Comparison of ENCODE assay signal across 9 cellular contexts in genomic region chr17:7309628-7310027, GRCh38. TPM values are rescaled to one million over a fixed set of nuclear protein-coding genes. Genes with fewer than 3 reads are reported as not detected.
DNase-seq lines count a peak whose midpoint lies in the region; ATAC-seq, FAIRE-seq and TF ChIP-seq lines count a peak whose summit lies in the region.
"Had no signal": no experiment of that assay in that cellular context is flagged by ENCODE, and none has a peak within 500 bp of the region (broad histone marks: within the 10 kb centered on the region; RNA-seq: fewer than 3 reads in every experiment).

No MANE protein-coding gene starts in this region.

- H3K4me3 ChIP-seq in GM06990 (replicated peaks; ENCODE audit: low read depth, low read length) (peak overlapping the region; percentile 96), PC-3 (ENCODE audit: low read length) (peak overlapping the region; percentile 85), trophoblast cell (ENCODE audit: low read depth, low read length) (no peak overlapping the region), kidney (ENCODE audit: low read length in 2 of 2) (peak overlapping the region in 1 of 2 donors; percentile 91), upper lobe of right lung (no peak overlapping the region)

- ATAC-seq in PC-3, result no peak
- no peak for ATAC-seq in GM21786 (IDR thresholded peaks at IDR 0.05; ENCODE audit: unreplicated experiment)
- ATAC-seq in upper lobe of right lung, result no peak

- H3K9me3 ChIP-seq in PC-3 (ENCODE audit: low read length) (no peaks in the 10 kb centered on the region), trophoblast cell (ENCODE audit: insufficient read depth, low read depth, low read length) (no peaks in the 10 kb centered on the region), kidney (ENCODE audit: control insufficient read depth in 1 of 2, low read length in 2 of 2) (no peaks in the 10 kb centered on the region), upper lobe of right lung (no peaks in the 10 kb centered on the region)

- H3K27ac ChIP-seq in PC-3 (ENCODE audit: low read length), result no peak overlapping the region
- H3K27ac ChIP-seq in trophoblast cell (ENCODE audit: low read depth, low read length), result no peak overlapping the region
- H3K27ac ChIP-seq in kidney (ENCODE audit: low read depth in 2 of 2, low read length in 2 of 2), result no peak overlapping the region
- H3K27ac ChIP-seq in upper lobe of right lung, result no peak overlapping the region

- BruUV-seq in PC-3 (replicated peaks; lab: Mats Ljungman, UMichigan), result no TSS peak

- intact Hi-C loops in PC-3 (cut with micrococcal nuclease) (loop anchor here (2.0 to 5.0 kb wide), 3 partner anchors 19 to 262 kb away; partner anchors contain the start of genes GABARAP and NEURL4), kidney (cut with DNase I) (no loop called here), upper lobe of right lung (cut with DNase I) (no loop called here)

- H2AFZ ChIP-seq in PC-3 (ENCODE audit: low read length), result no peak overlapping the region
- H2AFZ ChIP-seq in trophoblast cell (ENCODE audit: insufficient read depth, low read length, poor library complexity), result no peak overlapping the region

- no peak overlapping the region for H2BK120ac ChIP-seq in trophoblast cell (ENCODE audit: insufficient read depth, low read length, poor library complexity)

- H3K4me2 ChIP-seq in PC-3 (ENCODE audit: low read length), result peak overlapping the region; percentile 93
- no peak overlapping the region for H3K4me2 ChIP-seq in trophoblast cell (ENCODE audit: low read length)

- H3K14ac ChIP-seq in trophoblast cell (ENCODE audit: low read length), result no peak overlapping the region

- peaks cover 38% of the 10 kb centered on the region for H3K36me3 ChIP-seq in GM06990 (ENCODE audit: control insufficient read depth, insufficient read depth, low read length)
- H3K36me3 ChIP-seq in PC-3 (ENCODE audit: low read depth, low read length), result peaks cover 35% of the 10 kb centered on the region
- H3K36me3 ChIP-seq in trophoblast cell (ENCODE audit: control insufficient read depth in 1 of 2, insufficient read depth in 2 of 2, low read length in 2 of 2), result peaks cover 35 to 44% of the 10 kb centered on the region in 2 experiments
- peaks cover 39 to 40% of the 10 kb centered on the region in 2 donors for H3K36me3 ChIP-seq in kidney (ENCODE audit: control insufficient read depth in 1 of 2, insufficient read depth in 2 of 2, low read length in 2 of 2)
- peaks cover 49% of the 10 kb centered on the region for H3K36me3 ChIP-seq in upper lobe of right lung

- POLR2A ChIA-PET in PC-3 (lab: Charles Lee; ENCODE audit: unreplicated experiment), result interaction anchor here (0.6 kb wide), 1 partner anchor 89 kb away, joined by 5 read pairs; no protein-coding TSS in a partner anchor

- no peak overlapping the region for H3K23ac ChIP-seq in trophoblast cell (ENCODE audit: low read length)

- no peak overlapping the region for H4K8ac ChIP-seq in trophoblast cell (ENCODE audit: low read depth, low read length)

- H3K27me3 ChIP-seq in GM06990 (replicated peaks; ENCODE audit: control insufficient read depth, insufficient read depth, low read length) (no peaks in the 10 kb centered on the region), PC-3 (ENCODE audit: low read length) (no peaks in the 10 kb centered on the region), trophoblast cell (ENCODE audit: insufficient read depth, low read length) (no peaks in the 10 kb centered on the region), upper lobe of right lung (no peaks in the 10 kb centered on the region)

- H3K4me1 ChIP-seq in PC-3 (ENCODE audit: insufficient read depth, low read length) (peaks cover 23% of the 10 kb centered on the region; the same call in 1 of the 2 replicates), trophoblast cell (ENCODE audit: control insufficient read depth in 1 of 2, insufficient read depth in 2 of 2, low read length in 2 of 2) (peaks cover 4 to 6% of the 10 kb centered on the region in 2 experiments), kidney (ENCODE audit: control insufficient read depth in 1 of 2, insufficient read depth in 1 of 2, low read depth in 1 of 2, low read length in 2 of 2) (peaks cover 12 to 29% of the 10 kb centered on the region in 2 donors), upper lobe of right lung (peaks cover 32% of the 10 kb centered on the region)

- no peak overlapping the region for H3K9ac ChIP-seq in PC-3 (ENCODE audit: low read length)
- H3K9ac ChIP-seq in trophoblast cell (ENCODE audit: low read length), result no peak overlapping the region
- H3K9ac ChIP-seq in kidney (ENCODE audit: low read length in 2 of 2), result no peak overlapping the region

- H3K79me2 ChIP-seq in PC-3 (ENCODE audit: low read length), result peaks cover 51% of the 10 kb centered on the region
- H3K79me2 ChIP-seq in trophoblast cell (ENCODE audit: control insufficient read depth, insufficient read depth, low read length, poor library complexity), result peaks cover 22% of the 10 kb centered on the region

- H3K4me3 Mint-ChIP-seq in endothelial cell (ENCODE audit: unreplicated experiment), result peak overlapping the region; percentile 96

- peaks cover 25% of the 10 kb centered on the region for H3K27me3 Mint-ChIP-seq in endothelial cell (ENCODE audit: unreplicated experiment)

- no peak overlapping the region for H2AK5ac ChIP-seq in trophoblast cell (ENCODE audit: low read length)

- FAIRE-seq in kidney (lab: Jason Lieb, UNC), result no peak
- FAIRE-seq: bronchial epithelial cell had no signal

- peak overlapping the region; percentile 82 for H3K4ac ChIP-seq in trophoblast cell (ENCODE audit: low read depth, low read length)

- H3K27ac Mint-ChIP-seq in endothelial cell (ENCODE audit: unreplicated experiment), result peak overlapping the region; percentile 72

- H3K9me2 ChIP-seq in PC-3 (replicated peaks; ENCODE audit: low read length), result no peaks in the 10 kb centered on the region

- H4K91ac ChIP-seq in trophoblast cell (ENCODE audit: low read depth, low read length), result no peak overlapping the region

- DNase-seq in GM06990 (ENCODE audit: extremely low read depth, insufficient read length) (no peak), PC-3 (no peak), endothelial cell (ENCODE audit: low spot score) (no peak), trophoblast cell (no peak), NCI-H226 (no peak), kidney (no peak), upper lobe of right lung (no peak)

- TF ChIP-seq CTCF in GM06990 (IDR thresholded peaks at IDR 0.05; ENCODE audit: insufficient read depth, low read length, poor library complexity, severe bottlenecking) (no peak), PC-3 (conservative IDR thresholded peaks at IDR 0.05; ENCODE audit: low read depth, low read length) (no peak), endothelial cell (IDR thresholded peaks at IDR 0.05; ENCODE audit: unreplicated experiment) (no peak), kidney (IDR thresholded peaks at IDR 0.05; ENCODE audit: borderline replicate concordance, extremely low read depth, insufficient read depth) (no peak), upper lobe of right lung (IDR thresholded peaks at IDR 0.05) (no peak)

- no peak overlapping the region for H2BK12ac ChIP-seq in trophoblast cell (ENCODE audit: low read length)

- no peak overlapping the region for H3K18ac ChIP-seq in trophoblast cell (ENCODE audit: low read length)

- CTCF ChIA-PET in PC-3 (lab: Charles Lee), result no interaction called here

- no peak overlapping the region for H4K12ac ChIP-seq in trophoblast cell (ENCODE audit: low read depth, low read length)

- peaks cover 44% of the 10 kb centered on the region for H3K4me1 Mint-ChIP-seq in endothelial cell (ENCODE audit: unreplicated experiment)

- no peak overlapping the region for H2BK5ac ChIP-seq in trophoblast cell (ENCODE audit: low read depth, low read length, poor library complexity)

- peaks cover 16% of the 10 kb centered on the region for H3K79me1 ChIP-seq in trophoblast cell (ENCODE audit: low read length)

- WGBS in trophoblast cell (ENCODE audit: extremely low coverage, insufficient coverage, insufficient read length), result no CpG with 5 or more reads among the region's 12 CpGs

- H3K9me3 Mint-ChIP-seq in endothelial cell (ENCODE audit: unreplicated experiment), result no peaks in the 10 kb centered on the region

- peaks cover 49% of the 10 kb centered on the region for H3K36me3 Mint-ChIP-seq in endothelial cell (ENCODE audit: low read depth, unreplicated experiment)

- H3F3A ChIP-seq in PC-3 (ENCODE audit: low read length, unreplicated experiment), result peaks cover 12% of the 10 kb centered on the region

- H4K20me1 ChIP-seq in PC-3 (ENCODE audit: low read length), result peaks cover 43% of the 10 kb centered on the region

RNA-seq across cellular contexts. Expression of gene EIF5A, which starts 2.2 kb away (rescaled TPM):
- total RNA-seq in PC-3 (2014; rRNA removed) (1,140 and 1,203 TPM in 2 replicates), endothelial cell (ENCODE audit: unreplicated experiment) (362 TPM), kidney (306 TPM), upper lobe of right lung (241 TPM)
- 585 and 612 TPM in 2 replicates for polyA plus RNA-seq in trophoblast cell (2013)
- polyA plus RNA-seq in kidney (ENCODE audit: insufficient read depth, low read depth, low replicate concordance), result 434 TPM

RNA-seq across cellular contexts. Expression of gene GPS2, which starts 5.5 kb away (rescaled TPM):
- 30.8 and 45.8 TPM in 2 replicates for total RNA-seq in PC-3 (2014; rRNA removed)
- total RNA-seq in endothelial cell (ENCODE audit: unreplicated experiment), result 56.8 TPM
- polyA plus RNA-seq in trophoblast cell (2013), result 61.9 and 63.7 TPM in 2 replicates
- total RNA-seq in kidney, result 67.0 TPM
- polyA plus RNA-seq in kidney (ENCODE audit: insufficient read depth, low read depth, low replicate concordance), result 101 TPM
- 62.9 TPM for total RNA-seq in upper lobe of right lung

RNA-seq across cellular contexts. Expression of gene YBX2, which starts 15.2 kb away (rescaled TPM):
- total RNA-seq in PC-3 (2014; rRNA removed), result 1.1 and 1.4 TPM in 2 replicates
- total RNA-seq in endothelial cell (ENCODE audit: unreplicated experiment), result 14.6 TPM
- polyA plus RNA-seq in trophoblast cell (2013), result 0.33 and 0.45 TPM in 2 replicates
- 1.3 TPM for total RNA-seq in kidney
- polyA plus RNA-seq in kidney (ENCODE audit: insufficient read depth, low read depth, low replicate concordance), result 3.3 TPM
- not detected for total RNA-seq in upper lobe of right lung

RNA-seq across cellular contexts. Expression of gene NEURL4, which starts 19.5 kb away (rescaled TPM):
- 21.4 and 27.7 TPM in 2 replicates for total RNA-seq in PC-3 (2014; rRNA removed)
- 55.7 TPM for total RNA-seq in endothelial cell (ENCODE audit: unreplicated experiment)
- polyA plus RNA-seq in trophoblast cell (2013), result 12.6 and 14.0 TPM in 2 replicates
- 44.7 TPM for total RNA-seq in kidney
- polyA plus RNA-seq in kidney (ENCODE audit: insufficient read depth, low read depth, low replicate concordance), result 21.2 TPM
- total RNA-seq in upper lobe of right lung, result 37.6 TPM

RNA-seq across cellular contexts. Expression of gene ACAP1, which starts 26.7 kb away (rescaled TPM):
- total RNA-seq in PC-3 (2014; rRNA removed) (not detected in 2 replicates), endothelial cell (ENCODE audit: unreplicated experiment) (5.5 TPM), kidney (26.0 TPM), upper lobe of right lung (23.2 TPM)
- 12.8 and 15.8 TPM in 2 replicates for polyA plus RNA-seq in trophoblast cell (2013)
- polyA plus RNA-seq in kidney (ENCODE audit: insufficient read depth, low read depth, low replicate concordance), result 9.9 TPM

Comparison
In these comparisons a context has a peak if more than half of its experiments do, and no peak if none do; other contexts are left out.
1. H3K4me3 ChIP-seq: peak in GM06990 (single experiment) and PC-3 (single experiment); none in trophoblast cell (single experiment) and upper lobe of right lung (single experiment).